Comparison of ENCODE assay signal across 1 cellular context in genomic region chr11:94400839-94401772, GRCh38.
A peak's percentile ranks its signal among the peaks of the same experiment; 100 is the strongest.
TF ChIP-seq lines count a peak whose summit lies in the region.

Gene GPR83 (minus strand): TSS chr11:94401419. CDS start chr11:94401247, 172 bp downstream.

TF ChIP-seq in H1, 55 proteins besides CTCF, POLR2A, EP300 and RAD21 (continued from another document):
- no peak for TF ChIP-seq CHD7 (IDR thresholded peaks at IDR 0.05; ENCODE audit: insufficient replicate concordance, low read length)
- TF ChIP-seq RFX5 (IDR thresholded peaks at IDR 0.05; ENCODE audit: borderline replicate concordance, low read depth, low read length), result no peak
- peak; percentile 55 for TF ChIP-seq TAF1 (IDR thresholded peaks at IDR 0.05; ENCODE audit: low read depth, low read length)
- no peak for TF ChIP-seq RNF2 (IDR thresholded peaks at IDR 0.05; ENCODE audit: borderline replicate concordance, low read depth, low read length, missing control alignments, poor library complexity, severe bottlenecking)
- no peak for TF ChIP-seq CHD1 (IDR thresholded peaks at IDR 0.05; ENCODE audit: low read depth, low read length)
- no peak for TF ChIP-seq SP1 (IDR thresholded peaks at IDR 0.05; ENCODE audit: low read depth, low read length)
- TF ChIP-seq PHF8 (conservative IDR thresholded peaks at IDR 0.05; ENCODE audit: low read depth, low read length), result 0 out of 2 replicates have a peak, but pooled peaks have one; percentile 24
- no peak for TF ChIP-seq SIN3A (conservative IDR thresholded peaks at IDR 0.05 in 1 of 2, IDR thresholded peaks at IDR 0.05 in 1 of 2; ENCODE audit: low read depth in 1 of 2, low read length in 2 of 2)
- no peak for TF ChIP-seq YY1 (IDR thresholded peaks at IDR 0.05; ENCODE audit: low read depth, low read length)
- TF ChIP-seq KDM4A (IDR thresholded peaks at IDR 0.05; ENCODE audit: low read depth, low read length, severe bottlenecking), result peak; percentile 99
